Comparison of ENCODE assay signal across 27 cellular contexts in genomic region chr10:93171837-93172236, GRCh38.
"Had no signal": no experiment of that assay in that cellular context is flagged by ENCODE, and none has a peak within 500 bp of the region (broad histone marks: within the 10 kb centered on the region; RNA-seq: fewer than 3 reads in every experiment).

No MANE protein-coding gene starts in this region.

- H3K9me3 ChIP-seq: colonic mucosa, gastrocnemius medialis, lower lobe of right lung, mucosa of descending colon had no signal

- H3K27ac ChIP-seq: colonic mucosa, epithelial cell of prostate, esophagus squamous epithelium, gastrocnemius medialis, heart right ventricle, left lung, lower lobe of right lung had no signal

- H3K4me3 Mint-ChIP-seq: dendritic cell treated with granulocyte-macrophage colony-stimulating factor and Interleukin-4, amounts not matched to agents 40 ng/mL and 50 ng/mL, for 4 days; effector memory CD8-positive, alpha-beta T cell; endodermal cell; mesothelial cell of epicardium had no signal

- H3K4me1 ChIP-seq: colonic mucosa, esophagus squamous epithelium, gastrocnemius medialis, heart right ventricle, left lung, lower lobe of right lung had no signal

- H3K27me3 ChIP-seq: colonic mucosa, gastrocnemius medialis had no signal

- H3K36me3 ChIP-seq: colonic mucosa, esophagus squamous epithelium, gastrocnemius medialis, heart right ventricle, left lung, lower lobe of right lung had no signal

- ATAC-seq: effector memory CD8-positive, alpha-beta T cell; esophagus mucosa; gastrocnemius medialis; heart right ventricle; left cardiac atrium; left lung; left ventricle myocardium superior; lower lobe of right lung; mucosa of descending colon had no signal

- DNase-seq: colonic mucosa; cortex of kidney; effector CD8-positive, alpha-beta T cell; effector memory CD8-positive, alpha-beta T cell; endodermal cell; erythroblast; esophagus squamous epithelium; foreskin fibroblast; foreskin melanocyte; gastrocnemius medialis; glutamatergic neuron; head of caudate nucleus; heart right ventricle; hippocampal formation; left cardiac atrium; left lung; left ventricle myocardium superior; lower lobe of right lung; mesenchymal stem cell; mucosa of descending colon had no signal

- H3K27ac Mint-ChIP-seq: dendritic cell treated with granulocyte-macrophage colony-stimulating factor and Interleukin-4, amounts not matched to agents 40 ng/mL and 50 ng/mL, for 4 days; effector memory CD8-positive, alpha-beta T cell; endodermal cell; mesothelial cell of epicardium had no signal

- H3K4me3 ChIP-seq: colonic mucosa, esophagus squamous epithelium, gastrocnemius medialis, heart right ventricle, left lung, lower lobe of right lung, mucosa of descending colon had no signal

- FAIRE-seq: endometrium, islet of Langerhans, keratinocyte had no signal
